Comparison of ENCODE assay signal across 1 cellular context in genomic region chr12:103520686-103521215, GRCh38.
TF ChIP-seq lines count a peak whose summit lies in the region.

No MANE protein-coding gene starts in this region.

TF ChIP-seq in HepG2, 621 proteins besides CTCF, POLR2A, EP300 and RAD21 (continued from another document):
- TF ChIP-seq ZNF280D (CRISPR knock-in tag; IDR thresholded peaks at IDR 0.05): no peak
- peak; percentile 63 for TF ChIP-seq MAFF (IDR thresholded peaks at IDR 0.05; ENCODE audit: low read depth, low read length)
- no peak for TF ChIP-seq HNRNPLL (IDR thresholded peaks at IDR 0.05; ENCODE audit: low read depth, low read length, poor library complexity, severe bottlenecking)
- no peak for TF ChIP-seq ARHGAP35 (CRISPR knock-in tag; IDR thresholded peaks at IDR 0.05; ENCODE audit: borderline replicate concordance)
- no peak for TF ChIP-seq ZNF674 (CRISPR knock-in tag; IDR thresholded peaks at IDR 0.05; ENCODE audit: low read depth)
- no peak for TF ChIP-seq ZNF615 (CRISPR knock-in tag; IDR thresholded peaks at IDR 0.05; ENCODE audit: borderline replicate concordance)
- TF ChIP-seq ZNF556 (CRISPR knock-in tag; IDR thresholded peaks at IDR 0.05; ENCODE audit: borderline replicate concordance): no peak
- TF ChIP-seq MAFK (conservative IDR thresholded peaks at IDR 0.05 in 1 of 2, IDR thresholded peaks at IDR 0.05 in 1 of 2; ENCODE audit: low read length in 2 of 2): peak; percentile 50 to 66
- no peak for TF ChIP-seq STAT5B (CRISPR knock-in tag; IDR thresholded peaks at IDR 0.05)
- no peak for TF ChIP-seq IKZF4 (CRISPR knock-in tag; IDR thresholded peaks at IDR 0.05; ENCODE audit: borderline replicate concordance, low read depth, not compliant biosample characterization)
- TF ChIP-seq NR1H2 (CRISPR knock-in tag; IDR thresholded peaks at IDR 0.05; ENCODE audit: borderline replicate concordance, low read depth): no peak
